ENCODE assay signal across 8 cellular contexts in genomic region chr17:54967621-54968258, GRCh38. TPM values are rescaled to one million over a fixed set of nuclear protein-coding genes. Genes with fewer than 3 reads are reported as not detected.
DNase-seq lines count a peak whose midpoint lies in the region; ATAC-seq and TF ChIP-seq lines count a peak whose summit lies in the region.

No MANE protein-coding gene starts in this region.

- peaks cover 28% of the 10 kb centered on the region for H3K4me1 Mint-ChIP-seq in activated naive CD8-positive, alpha-beta T cell treated with anti-CD3 and anti-CD28 coated beads for 36 hours
- H3K4me1 Mint-ChIP-seq in progenitor cell of endocrine pancreas (ENCODE audit: low read depth), result peaks cover 26% of the 10 kb centered on the region

- no peaks in the 10 kb centered on the region for H3K27me3 Mint-ChIP-seq in activated naive CD8-positive, alpha-beta T cell treated with anti-CD3 and anti-CD28 coated beads for 36 hours
- no peaks in the 10 kb centered on the region for H3K27me3 Mint-ChIP-seq in progenitor cell of endocrine pancreas

- H3K36me3 Mint-ChIP-seq in activated naive CD8-positive, alpha-beta T cell treated with anti-CD3 and anti-CD28 coated beads for 36 hours, result peaks cover 2% of the 10 kb centered on the region
- peaks cover 13% of the 10 kb centered on the region for H3K36me3 Mint-ChIP-seq in progenitor cell of endocrine pancreas (ENCODE audit: insufficient read depth)

- H3K4me1 ChIP-seq in HAP-1 (peaks cover 9% of the 10 kb centered on the region), iPS DF 6.9 (ENCODE audit: control insufficient read depth, insufficient read depth, low read length) (no peaks in the 10 kb centered on the region)

- H3K36me3 ChIP-seq in HAP-1 (replicated peaks) (peaks cover 20% of the 10 kb centered on the region), KOPT-K1 (ENCODE audit: insufficient read depth, low read length) (peaks cover 32% of the 10 kb centered on the region), iPS DF 6.9 (ENCODE audit: control insufficient read depth, insufficient read depth, low read length) (no peaks in the 10 kb centered on the region)

- H3K27me3 ChIP-seq in HAP-1 (ENCODE audit: low read depth), result no peaks in the 10 kb centered on the region
- H3K27me3 ChIP-seq in iPS DF 6.9 (ENCODE audit: control insufficient read depth, insufficient read depth, low read length), result no peaks in the 10 kb centered on the region

- peak overlapping the region; percentile 69 for H3K27ac ChIP-seq in KOPT-K1 (ENCODE audit: low read depth, low read length, poor library complexity, severe bottlenecking)
- H3K27ac ChIP-seq in iPS DF 6.9 (ENCODE audit: low read length), result no peak overlapping the region

- no peak for TF ChIP-seq CTCF in progenitor cell of endocrine pancreas (IDR thresholded peaks at IDR 0.05; ENCODE audit: unreplicated experiment)

- in situ Hi-C loops in HAP-1 (cut with MboI; ENCODE audit: low sequenced_read_pairs), result no loop called here

- intact Hi-C loops in Right ventricle myocardium superior (cut with DNase I), result no loop called here
- intact Hi-C loops in cardiac septum (cut with DNase I), result no loop called here

- no peak overlapping the region for H3K4me3 Mint-ChIP-seq in activated naive CD8-positive, alpha-beta T cell treated with anti-CD3 and anti-CD28 coated beads for 36 hours
- no peak overlapping the region for H3K4me3 Mint-ChIP-seq in progenitor cell of endocrine pancreas (ENCODE audit: low read depth)

- no peak overlapping the region for H3K27ac Mint-ChIP-seq in activated naive CD8-positive, alpha-beta T cell treated with anti-CD3 and anti-CD28 coated beads for 36 hours
- H3K27ac Mint-ChIP-seq in progenitor cell of endocrine pancreas, result no peak overlapping the region

- H3K9me3 ChIP-seq in HAP-1 (no peaks in the 10 kb centered on the region), KOPT-K1 (ENCODE audit: insufficient read depth, low read length, poor library complexity, severe bottlenecking) (no peaks in the 10 kb centered on the region), iPS DF 6.9 (ENCODE audit: control insufficient read depth, insufficient read depth, low read length) (no peaks in the 10 kb centered on the region)

- peak; percentile 14 for ATAC-seq in Right ventricle myocardium superior (ENCODE audit: poor library complexity)

- DNase-seq in Right ventricle myocardium superior (no peak), cardiac septum (ENCODE audit: low spot score) (no peak), HAP-1 (ENCODE audit: low spot score in 2 of 2) (peak; percentile 19 to 59), iPS DF 6.9 (ENCODE audit: low read depth, low spot score) (no peak), progenitor cell of endocrine pancreas (ENCODE audit: low spot score, unreplicated experiment) (no peak)
- DNase-seq in activated naive CD8-positive, alpha-beta T cell treated with anti-CD3 and anti-CD28 coated beads for 36 hours, result peak; percentile 3
- DNase-seq in stimulated activated CD4-positive, alpha-beta T cell treated with anti-CD3 and anti-CD28 coated beads, Interleukin-4, amount 100 ng/mL, for 48 hours (ENCODE audit: low read depth in 2 of 2), result peak; percentile 2 to 10

- H3K4me3 ChIP-seq in HAP-1, result peak overlapping the region; percentile 81
- H3K4me3 ChIP-seq in iPS DF 6.9 (ENCODE audit: low read length), result peak overlapping the region; percentile 81

- H3K9me3 Mint-ChIP-seq in activated naive CD8-positive, alpha-beta T cell treated with anti-CD3 and anti-CD28 coated beads for 36 hours, result no peaks in the 10 kb centered on the region
- no peaks in the 10 kb centered on the region for H3K9me3 Mint-ChIP-seq in progenitor cell of endocrine pancreas (ENCODE audit: low read depth)

- no CpG with 5 or more reads among the region's 21 CpGs for WGBS in iPS DF 6.9 (ENCODE audit: insufficient coverage, insufficient read length)

RNA-seq across cellular contexts. Expression of gene COX11, which starts 0.7 kb away (rescaled TPM):
- total RNA-seq in Right ventricle myocardium superior (62.7 TPM), cardiac septum (48.6 TPM), progenitor cell of endocrine pancreas (69.2 and 72.6 TPM in 2 replicates)
- total RNA-seq in activated naive CD8-positive, alpha-beta T cell treated with anti-CD3 and anti-CD28 coated beads for 36 hours, result 10 to 100 TPM; 50.4 to 59.4 TPM

RNA-seq across cellular contexts. Expression of gene STXBP4, which starts 0.8 kb away (rescaled TPM):
- 3.8 TPM for total RNA-seq in Right ventricle myocardium superior
- 7.3 TPM for total RNA-seq in cardiac septum
- 1 to 10 TPM; 6.0 to 7.6 TPM for total RNA-seq in activated naive CD8-positive, alpha-beta T cell treated with anti-CD3 and anti-CD28 coated beads for 36 hours
- total RNA-seq in progenitor cell of endocrine pancreas, result 45.0 and 49.3 TPM in 2 replicates

Comparison
In these comparisons a context has a peak if more than half of its experiments do, and no peak if none do; other contexts are left out.
1. DNase-seq: peak in HAP-1 (2 of 2), activated naive CD8-positive, alpha-beta T cell treated with anti-CD3 and anti-CD28 coated beads for 36 hours (single experiment) and stimulated activated CD4-positive, alpha-beta T cell treated with anti-CD3 and anti-CD28 coated beads, Interleukin-4, amount 100 ng/mL, for 48 hours (2 of 2); none in Right ventricle myocardium superior (single experiment), cardiac septum (single experiment), iPS DF 6.9 (single experiment) and progenitor cell of endocrine pancreas (single experiment).